ENCODE assay signal across 2 cellular contexts in genomic region chr2:145020694-145021093, GRCh38.
TF ChIP-seq lines count a peak whose summit lies in the region.

No MANE protein-coding gene starts in this region.

TF ChIP-seq in A549, 52 proteins besides CTCF, POLR2A, EP300 and RAD21 (continued from another document):
- TF ChIP-seq PBX3 (IDR thresholded peaks at IDR 0.05), result no peak
- TF ChIP-seq JUN (IDR thresholded peaks at IDR 0.05), result peak; percentile 31 to 84; a peak in 2 of 5 replicates
- no peak for TF ChIP-seq NPAS2 (CRISPR knock-in tag; IDR thresholded peaks at IDR 0.05; ENCODE audit: borderline replicate concordance)
- TF ChIP-seq TP53 (CRISPR knock-in tag; IDR thresholded peaks at IDR 0.05), result no peak
- TF ChIP-seq JUNB (IDR thresholded peaks at IDR 0.05), result peak; percentile 90
- peak; percentile 60; the same call in 1 of the 2 replicates for TF ChIP-seq FOXS1 (CRISPR knock-in tag; IDR thresholded peaks at IDR 0.05)
- peak; percentile 42; the same call in 1 of the 2 replicates for TF ChIP-seq MAX (IDR thresholded peaks at IDR 0.05)
- no peak for TF ChIP-seq TFCP2L1 (CRISPR knock-in tag; IDR thresholded peaks at IDR 0.05)
- no peak for TF ChIP-seq ZFP36 (IDR thresholded peaks at IDR 0.05; ENCODE audit: borderline replicate concordance, partially characterized antibody)
- no peak for TF ChIP-seq CHD2 (IDR thresholded peaks at IDR 0.05; ENCODE audit: low read length, partially characterized antibody)
- TF ChIP-seq CBX8 (IDR thresholded peaks at IDR 0.05), result no peak
- TF ChIP-seq FOSL2 (IDR thresholded peaks at IDR 0.05), result peak; percentile 76
- TF ChIP-seq FOSL2 (CRISPR knock-in tag; IDR thresholded peaks at IDR 0.05), result peak; percentile 85
- TF ChIP-seq SMC3 (IDR thresholded peaks at IDR 0.05), result peak; percentile 35; the same call in 1 of the 3 replicates
- no peak for TF ChIP-seq FOSB (CRISPR knock-in tag; IDR thresholded peaks at IDR 0.05)
- no peak for TF ChIP-seq MAZ (IDR thresholded peaks at IDR 0.05; ENCODE audit: borderline replicate concordance, low read depth, low read length)

TF ChIP-seq in GM23338, 12 proteins besides CTCF, POLR2A, EP300 and RAD21 (continued from another document):
- TF ChIP-seq ZNF462 (CRISPR knock-in tag; IDR thresholded peaks at IDR 0.05), result no peak
- TF ChIP-seq POLR2AphosphoS5 (IDR thresholded peaks at IDR 0.05; ENCODE audit: low read depth), result no peak
- TF ChIP-seq EZH2 (IDR thresholded peaks at IDR 0.05; ENCODE audit: low read depth, unreplicated experiment), result no peak
- no peak for TF ChIP-seq NANOG (IDR thresholded peaks at IDR 0.05; ENCODE audit: borderline replicate concordance)
